ENCODE assay signal across 16 cellular contexts in the genomic region with DNA sequence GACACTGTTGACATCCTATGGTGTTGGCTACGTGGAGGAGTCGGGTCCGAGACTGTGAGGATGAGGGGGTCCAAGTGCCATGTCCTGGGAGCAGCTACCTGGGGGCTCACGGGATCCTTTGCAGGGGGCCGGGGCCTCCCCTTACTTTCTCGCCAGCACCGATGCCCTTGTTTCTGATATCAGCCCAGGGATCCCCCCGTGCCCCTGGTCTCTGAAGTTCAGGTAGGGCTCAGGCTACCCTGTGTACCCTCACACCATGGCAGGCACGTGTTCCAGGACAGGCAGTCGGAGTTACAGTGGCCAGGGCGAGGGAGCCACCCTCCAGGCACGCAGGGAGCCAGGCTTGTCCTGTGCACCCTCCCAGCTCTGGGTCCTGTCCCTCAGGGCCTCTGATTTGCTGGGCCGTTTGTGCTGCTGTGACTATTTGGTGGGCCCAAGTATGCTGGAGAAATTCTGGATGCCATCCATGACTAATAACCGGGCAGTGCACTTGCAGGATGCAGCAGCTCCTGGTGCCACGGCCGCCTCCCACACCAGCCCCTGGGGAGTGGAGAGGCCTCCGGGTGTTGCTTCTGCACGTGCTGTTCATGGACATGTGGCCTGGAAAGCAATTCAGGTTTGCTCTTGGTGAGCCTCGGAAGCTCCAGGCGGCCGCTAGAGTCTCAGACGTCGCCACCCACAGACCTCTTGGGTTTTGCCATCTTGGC.
DNase-seq lines count a peak whose midpoint lies in the region; ATAC-seq and TF ChIP-seq lines count a peak whose summit lies in the region.
"Had no signal": no experiment of that assay in that cellular context is flagged by ENCODE, and none has a peak within 500 bp of the region (broad histone marks: within the 10 kb centered on the region; RNA-seq: fewer than 3 reads in every experiment).

No MANE protein-coding gene starts in this region.

- intact Hi-C loops in dorsolateral prefrontal cortex (cut with DNase I) (no loop called here), posterior vena cava (cut with DNase I) (no loop called here)

- H3K4me1 ChIP-seq in BE2C: no peaks in the 10 kb centered on the region
- H3K4me1 ChIP-seq: HAP-1 had no signal

- no peaks in the 10 kb centered on the region for H3K36me3 ChIP-seq in BE2C
- H3K36me3 ChIP-seq: HAP-1 had no signal

- H3K27me3 ChIP-seq in BE2C (no peaks in the 10 kb centered on the region), dorsolateral prefrontal cortex (no peaks in the 10 kb centered on the region)

- no peaks in the 10 kb centered on the region for H3K9me3 Mint-ChIP-seq in chondrocyte (ENCODE audit: low read depth)
- H3K9me3 Mint-ChIP-seq: GM23338 had no signal

- no peak overlapping the region for H3K4me3 Mint-ChIP-seq in chondrocyte (ENCODE audit: unreplicated experiment)
- H3K4me3 Mint-ChIP-seq: B cell; CD4-positive, alpha-beta memory T cell; GM23338 had no signal

- no peak for TF ChIP-seq POLR2A in NB4 (IDR thresholded peaks at IDR 0.05; ENCODE audit: extremely low read depth, insufficient read length)

- peak; percentile 41 for DNase-seq in BE2C
- peak; percentile 37 for DNase-seq in NB4 (ENCODE audit: low read depth)
- no peak for DNase-seq in dorsolateral prefrontal cortex
- peak; percentile 74 for DNase-seq in posterior vena cava (ENCODE audit: low spot score)
- no peak for DNase-seq in medulla oblongata (ENCODE audit: extremely low spot score)
- no peak for DNase-seq in chondrocyte (ENCODE audit: low spot score)
- DNase-seq: CD4-positive, alpha-beta memory T cell; DMS79 had no signal

- no peaks in the 10 kb centered on the region; the same call in 1 of the 2 replicates for H3K9me3 ChIP-seq in BE2C
- H3K9me3 ChIP-seq: HAP-1 had no signal

- no peak for TF ChIP-seq CTCF in BE2C (IDR thresholded peaks at IDR 0.05; ENCODE audit: low read depth, low read length)
- no peak for TF ChIP-seq CTCF in NB4 (IDR thresholded peaks at IDR 0.05; ENCODE audit: low read depth, low read length)
- no peak for TF ChIP-seq CTCF in dorsolateral prefrontal cortex (IDR thresholded peaks at IDR 0.05 in 54 of 56, conservative IDR thresholded peaks at IDR 0.05 in 2 of 56; ENCODE audit: low read depth in 1 of 56, partially characterized antibody in 56 of 56)
- no peak for TF ChIP-seq CTCF in chondrocyte (IDR thresholded peaks at IDR 0.05)

- H3K27ac Mint-ChIP-seq in chondrocyte (ENCODE audit: unreplicated experiment): no peak overlapping the region
- H3K27ac Mint-ChIP-seq: B cell, GM23338 had no signal

- H3K36me3 Mint-ChIP-seq in chondrocyte (ENCODE audit: low read depth): no peaks in the 10 kb centered on the region
- H3K36me3 Mint-ChIP-seq: CD4-positive, alpha-beta memory T cell had no signal

- ATAC-seq in HG02970 (IDR thresholded peaks at IDR 0.05; ENCODE audit: low FRiP score, unreplicated experiment) (no peak), GM21825 (IDR thresholded peaks at IDR 0.05; ENCODE audit: unreplicated experiment) (no peak)
- ATAC-seq: GM12878 had no signal

- H3K4me3 ChIP-seq in BE2C (ENCODE audit: low read depth, low read length) (no peak overlapping the region), NB4 (ENCODE audit: low read depth, low read length) (no peak overlapping the region), dorsolateral prefrontal cortex (no peak overlapping the region)
- H3K4me3 ChIP-seq: GM12878, GM23338, HAP-1 had no signal

- peaks cover 17% of the 10 kb centered on the region for H3K27me3 Mint-ChIP-seq in chondrocyte (ENCODE audit: low read depth)

- H3K4me1 Mint-ChIP-seq in chondrocyte (ENCODE audit: low read depth): peaks cover 14% of the 10 kb centered on the region
- H3K4me1 Mint-ChIP-seq: B cell had no signal

- peak overlapping the region in 41 of 59 donors; percentile 9 to 99 (median 81) for H3K27ac ChIP-seq in dorsolateral prefrontal cortex
- H3K27ac ChIP-seq: C4-2B, HL-60 had no signal

Comparison
In these comparisons a context has a peak if more than half of its experiments do, and no peak if none do; other contexts are left out.
1. DNase-seq: peak in BE2C (single experiment), NB4 (single experiment) and posterior vena cava (single experiment); none in dorsolateral prefrontal cortex (0 of 10), medulla oblongata (single experiment) and chondrocyte (single experiment).